Comparison of ENCODE assay signal across 1 cellular context in genomic region chr2:235458839-235459273, GRCh38.
TF ChIP-seq lines count a peak whose summit lies in the region.

No MANE protein-coding gene starts in this region.

TF ChIP-seq in HepG2, 621 proteins besides CTCF, POLR2A, EP300 and RAD21 (continued from another document and continues in another):
- no peak for TF ChIP-seq KIAA2018 (CRISPR knock-in tag; IDR thresholded peaks at IDR 0.05; ENCODE audit: borderline replicate concordance)
- TF ChIP-seq KLF12 (CRISPR knock-in tag; IDR thresholded peaks at IDR 0.05; ENCODE audit: borderline replicate concordance): no peak
- no peak for TF ChIP-seq ZKSCAN5 (CRISPR knock-in tag; IDR thresholded peaks at IDR 0.05)
- peak; percentile 85 for TF ChIP-seq CEBPB (IDR thresholded peaks at IDR 0.05; ENCODE audit: borderline replicate concordance, low read depth, low read length)
- no peak for TF ChIP-seq ZNF543 (CRISPR knock-in tag; IDR thresholded peaks at IDR 0.05)
- TF ChIP-seq SALL2 (CRISPR knock-in tag; IDR thresholded peaks at IDR 0.05): no peak
- 0 out of 2 replicates have a peak, but pooled peaks have one; percentile 16 for TF ChIP-seq RCOR2 (CRISPR knock-in tag; IDR thresholded peaks at IDR 0.05)
- peak; percentile 77; the same call in 1 of the 2 replicates for TF ChIP-seq ZNF362 (CRISPR knock-in tag; IDR thresholded peaks at IDR 0.05; ENCODE audit: borderline replicate concordance)
- no peak for TF ChIP-seq CSRNP1 (CRISPR knock-in tag; IDR thresholded peaks at IDR 0.05)
- TF ChIP-seq ZSCAN22 (CRISPR knock-in tag; IDR thresholded peaks at IDR 0.05): no peak
- no peak for TF ChIP-seq ZFP37 (CRISPR knock-in tag; IDR thresholded peaks at IDR 0.05; ENCODE audit: borderline replicate concordance)
- TF ChIP-seq ZNF281 (CRISPR knock-in tag; IDR thresholded peaks at IDR 0.05; ENCODE audit: borderline replicate concordance): no peak
- 0 out of 2 replicates have a peak, but pooled peaks have one; percentile 36 for TF ChIP-seq ZGPAT (CRISPR knock-in tag; IDR thresholded peaks at IDR 0.05)
- TF ChIP-seq RFXANK (CRISPR knock-in tag; IDR thresholded peaks at IDR 0.05): no peak
- TF ChIP-seq IKZF5 (CRISPR knock-in tag; IDR thresholded peaks at IDR 0.05): peak; percentile 45; the same call in 1 of the 2 replicates
- TF ChIP-seq GFI1 (CRISPR knock-in tag; IDR thresholded peaks at IDR 0.05; ENCODE audit: borderline replicate concordance): peak; percentile 69; the same call in 1 of the 2 replicates
- no peak for TF ChIP-seq ZNF710 (CRISPR knock-in tag; IDR thresholded peaks at IDR 0.05; ENCODE audit: borderline replicate concordance)
- peak; percentile 20; the same call in 1 of the 2 replicates for TF ChIP-seq RARA (CRISPR knock-in tag; IDR thresholded peaks at IDR 0.05)
- TF ChIP-seq ZNF121 (CRISPR knock-in tag; IDR thresholded peaks at IDR 0.05): peak; percentile 80; the same call in 1 of the 2 replicates
- no peak for TF ChIP-seq ISX (CRISPR knock-in tag; conservative IDR thresholded peaks at IDR 0.05)
- 0 out of 2 replicates have a peak, but pooled peaks have one; percentile 18 for TF ChIP-seq KDM6A (CRISPR knock-in tag; IDR thresholded peaks at IDR 0.05; ENCODE audit: low read depth)
- peak; percentile 37; the same call in 1 of the 2 replicates for TF ChIP-seq NCOA2 (CRISPR knock-in tag; IDR thresholded peaks at IDR 0.05)
- TF ChIP-seq ZNF691 (CRISPR knock-in tag; IDR thresholded peaks at IDR 0.05; ENCODE audit: borderline replicate concordance, low read depth): no peak
- TF ChIP-seq ZBTB20 (CRISPR knock-in tag; IDR thresholded peaks at IDR 0.05; ENCODE audit: borderline replicate concordance, low read depth): no peak
- 0 out of 2 replicates have a peak, but pooled peaks have one; percentile 10 for TF ChIP-seq SOX5 (CRISPR knock-in tag; IDR thresholded peaks at IDR 0.05; ENCODE audit: borderline replicate concordance)
- TF ChIP-seq ZNF75D (CRISPR knock-in tag; IDR thresholded peaks at IDR 0.05; ENCODE audit: borderline replicate concordance): no peak
- no peak for TF ChIP-seq MBD4 (IDR thresholded peaks at IDR 0.05; ENCODE audit: borderline replicate concordance, low read length)
- no peak for TF ChIP-seq NCOR1 (IDR thresholded peaks at IDR 0.05; ENCODE audit: borderline replicate concordance, low read length)
- no peak for TF ChIP-seq DNMT1 (CRISPR knock-in tag; IDR thresholded peaks at IDR 0.05)
- no peak for TF ChIP-seq CENPBD1 (CRISPR knock-in tag; IDR thresholded peaks at IDR 0.05; ENCODE audit: borderline replicate concordance, low read depth)
- 0 out of 2 replicates have a peak, but pooled peaks have one; percentile 40 for TF ChIP-seq ZNF770 (CRISPR knock-in tag; IDR thresholded peaks at IDR 0.05)
- TF ChIP-seq JARID2 (CRISPR knock-in tag; IDR thresholded peaks at IDR 0.05; ENCODE audit: insufficient replicate concordance): no peak
- peak; percentile 86 for TF ChIP-seq CEBPG (CRISPR knock-in tag; IDR thresholded peaks at IDR 0.05)
- no peak for TF ChIP-seq NR3C1 (CRISPR knock-in tag; IDR thresholded peaks at IDR 0.05)
- no peak for TF ChIP-seq ZNF547 (CRISPR knock-in tag; IDR thresholded peaks at IDR 0.05)
- TF ChIP-seq TRIM24 (CRISPR knock-in tag; IDR thresholded peaks at IDR 0.05): no peak
